In the genomic region with DNA sequence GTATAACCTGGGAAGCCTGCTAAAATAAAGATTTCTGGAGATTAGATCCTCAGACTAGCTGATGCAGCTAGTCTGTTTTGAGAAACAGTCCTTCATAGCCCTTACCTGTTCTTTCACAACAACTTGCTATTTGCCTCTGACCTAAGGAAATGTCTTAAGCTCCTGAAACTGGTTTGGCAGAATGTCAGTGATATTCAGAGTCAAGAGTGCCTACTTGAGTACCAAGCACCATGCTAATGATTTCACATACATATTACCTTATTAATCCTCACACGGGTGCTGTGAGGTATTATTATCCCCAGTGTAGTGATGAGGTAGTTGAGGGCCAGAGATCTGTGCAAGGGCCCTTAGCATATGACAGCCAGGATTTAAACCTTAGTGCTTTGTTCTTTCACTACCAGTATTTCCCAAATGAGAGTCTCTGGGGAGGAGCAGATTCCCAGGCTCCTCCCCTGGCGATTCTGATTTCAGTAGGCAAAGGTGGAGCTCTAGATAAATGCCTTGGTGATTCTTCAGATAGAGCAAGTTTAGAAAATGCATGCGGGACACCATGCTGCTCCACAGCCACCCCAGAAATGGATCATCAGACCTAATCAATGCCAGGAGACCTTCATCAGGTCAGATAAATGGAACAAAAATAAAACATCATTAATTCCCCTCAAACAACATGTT, we compare ENCODE assay signal across 1 cellular context.
TF ChIP-seq lines count a peak whose summit lies in the region.

No MANE protein-coding gene starts in this region.

TF ChIP-seq in H1, 55 proteins besides CTCF, POLR2A, EP300 and RAD21:
- TF ChIP-seq TBP (IDR thresholded peaks at IDR 0.05; ENCODE audit: low read depth, low read length): no peak
- TF ChIP-seq SRF (IDR thresholded peaks at IDR 0.05; ENCODE audit: low read depth, low read length): no peak
- no peak for TF ChIP-seq SAP30 (IDR thresholded peaks at IDR 0.05; ENCODE audit: insufficient read depth, insufficient replicate concordance, low read length)
TF ChIP-seq in H1: peak in this region for 0.
